ENCODE assay signal across 1 cellular context in genomic region chr5:135373747-135374515, GRCh38.
TF ChIP-seq lines count a peak whose summit lies in the region.

No MANE protein-coding gene starts in this region.

TF ChIP-seq in HepG2, 621 proteins besides CTCF, POLR2A, EP300 and RAD21 (continued from another document):
- TF ChIP-seq KIAA2018 (CRISPR knock-in tag; IDR thresholded peaks at IDR 0.05; ENCODE audit: borderline replicate concordance) (no peak), ZNF607 (CRISPR knock-in tag; IDR thresholded peaks at IDR 0.05; ENCODE audit: borderline replicate concordance) (no peak), RFX1 (IDR thresholded peaks at IDR 0.05) (peak; percentile 32; the same call in 1 of the 2 replicates), CAMTA2 (CRISPR knock-in tag; IDR thresholded peaks at IDR 0.05; ENCODE audit: borderline replicate concordance) (no peak)
